25 cellular contexts compared by ENCODE assay signal in genomic region chr1:68955424-68955823, GRCh38.
DNase-seq lines count a peak whose midpoint lies in the region; ATAC-seq and TF ChIP-seq lines count a peak whose summit lies in the region.
"Had no signal": no experiment of that assay in that cellular context is flagged by ENCODE, and none has a peak within 500 bp of the region (broad histone marks: within the 10 kb centered on the region; RNA-seq: fewer than 3 reads in every experiment).

No MANE protein-coding gene starts in this region.

- TF ChIP-seq CTCF in fibroblast of villous mesenchyme (IDR thresholded peaks at IDR 0.05; ENCODE audit: insufficient read depth, low read depth, low read length): no peak

- H3K4me3 ChIP-seq in fibroblast of villous mesenchyme (ENCODE audit: low read depth, low read length): no peak overlapping the region
- H3K4me3 ChIP-seq: esophagus squamous epithelium, GM23338, left lung, sigmoid colon, SK-N-MC, uterus had no signal

- ATAC-seq in activated CD4-positive, CD25-positive, alpha-beta regulatory T cell treated with anti-CD3 and anti-CD28 coated beads, Interleukin-2, amount 50 U/mL, for 24 hours: no peak
- ATAC-seq in GM21515 (IDR thresholded peaks at IDR 0.05; ENCODE audit: unreplicated experiment): no peak
- ATAC-seq: activated CD8-positive, alpha-beta T cell treated with anti-CD3 and anti-CD28 coated beads, Interleukin-2, amount 10 ng/mL, durations not matched to agents 7 days and 5 days; activated naive CD4-positive, alpha-beta T cell treated with anti-CD3 and anti-CD28 coated beads, Interleukin-2, amount 50 U/mL, for 72 hours; GM23338; left lung had no signal

- peak; percentile 66 for DNase-seq in DMS153 treated with DMSO at 0.1 percent for 48 hours (lab: John Stamatoyannopoulos, UW; ENCODE audit: unreplicated experiment)
- DNase-seq in M059J (ENCODE audit: low read depth): peak; percentile 45
- DNase-seq in NCI-H446 treated with DMSO at 0.1 percent for 48 hours (lab: John Stamatoyannopoulos, UW): peak; percentile 95
- DNase-seq in fibroblast of villous mesenchyme (ENCODE audit: low read depth): peak; percentile 2
- no peak for DNase-seq in cortex of kidney (lab: John Stamatoyannopoulos, UW)
- DNase-seq in RPMI8226: no peak
- DNase-seq: activated CD8-positive, alpha-beta T cell treated with anti-CD3 and anti-CD28 coated beads, Interleukin-2, amount 10 ng/mL, durations not matched to agents 7 days and 5 days; aorta; esophagus squamous epithelium; Karpas-422; left lung; naive B cell; NCI-H1048; NCI-H1930; NCI-H524; sigmoid colon; stimulated activated CD4-positive, alpha-beta T cell treated with anti-CD3 and anti-CD28 coated beads, Interleukin-4, amount 100 ng/mL, for 4 hours; stimulated activated naive CD4-positive, alpha-beta T cell treated with Interleukin-2 at 50 U/mL for 16 hours; T-helper 2 cell; uterus had no signal

Comparison
In these comparisons a context has a peak if more than half of its experiments do, and no peak if none do; other contexts are left out.
1. DNase-seq: peak in DMS153 treated with DMSO at 0.1 percent for 48 hours (single experiment), M059J (single experiment), NCI-H446 treated with DMSO at 0.1 percent for 48 hours (single experiment) and fibroblast of villous mesenchyme (single experiment); none in cortex of kidney (single experiment) and RPMI8226 (single experiment).